Comparison of ENCODE assay signal across 8 cellular contexts in genomic region chr20:37202267-37202943, GRCh38. TPM values are rescaled to one million over a fixed set of nuclear protein-coding genes. Genes with fewer than 3 reads are reported as not detected.
DNase-seq lines count a peak whose midpoint lies in the region; ATAC-seq and TF ChIP-seq lines count a peak whose summit lies in the region.

No MANE protein-coding gene starts in this region.

- no peak overlapping the region for H3K27ac Mint-ChIP-seq in activated CD8-positive, alpha-beta T cell treated with anti-CD3 and anti-CD28 coated beads for 36 hours

- H3K27me3 Mint-ChIP-seq in activated CD8-positive, alpha-beta T cell treated with anti-CD3 and anti-CD28 coated beads for 36 hours: no peaks in the 10 kb centered on the region

- POLR2A ChIA-PET in activated CD8-positive, alpha-beta T cell treated with anti-CD3 and anti-CD28 coated beads for 36 hours (lab: Charles Lee): no interaction called here

- peaks cover 52% of the 10 kb centered on the region for H3K36me3 Mint-ChIP-seq in activated CD8-positive, alpha-beta T cell treated with anti-CD3 and anti-CD28 coated beads for 36 hours (ENCODE audit: low read depth)

- ATAC-seq in activated CD8-positive, alpha-beta T cell treated with anti-CD3 and anti-CD28 coated beads for 36 hours: no peak
- ATAC-seq in left cardiac atrium (peak; percentile 78 to 89), GM18517 (IDR thresholded peaks at IDR 0.05; ENCODE audit: unreplicated experiment) (no peak)

- peak; percentile 70 for TF ChIP-seq CTCF in activated CD8-positive, alpha-beta T cell treated with anti-CD3 and anti-CD28 coated beads for 36 hours (IDR thresholded peaks at IDR 0.05)

- no peak overlapping the region for H3K4me3 Mint-ChIP-seq in activated CD8-positive, alpha-beta T cell treated with anti-CD3 and anti-CD28 coated beads for 36 hours

- peaks cover 3% of the 10 kb centered on the region for H3K4me1 Mint-ChIP-seq in activated CD8-positive, alpha-beta T cell treated with anti-CD3 and anti-CD28 coated beads for 36 hours (ENCODE audit: low read depth)

- H3K4me3 ChIP-seq in skeletal muscle cell (ENCODE audit: low read depth, low read length): no peak overlapping the region

- intact Hi-C loops in activated CD8-positive, alpha-beta T cell treated with anti-CD3 and anti-CD28 coated beads for 36 hours (cut with micrococcal nuclease): no loop called here
- intact Hi-C loops in left cardiac atrium (cut with DNase I) (loop anchor here in 1 of 2 donors (5.0 to 10.0 kb wide), 2 partner anchors 62 to 330 kb away; partner anchors contain the start of gene GHRH), posterior vena cava (cut with DNase I) (loop anchor here in 1 of 2 donors (5.0 kb wide), 1 partner anchor 325 kb away; the partner anchor contains the start of gene BLCAP)

- peak; percentile 20 for DNase-seq in stimulated activated CD4-positive, alpha-beta T cell treated with anti-CD3 and anti-CD28 coated beads, Interleukin-4, amount 100 ng/mL, for 24 hours
- DNase-seq in stimulated activated CD4-positive, alpha-beta T cell treated with anti-CD3 and anti-CD28 coated beads, Interleukin-2, amount 100 ng/mL, for 48 hours: no peak
- DNase-seq in NCI-H1417 treated with DMSO at 0.1 percent for 48 hours (lab: John Stamatoyannopoulos, UW): peak; percentile 36
- DNase-seq in activated CD8-positive, alpha-beta T cell treated with anti-CD3 and anti-CD28 coated beads for 36 hours: peak; percentile 35
- DNase-seq in left cardiac atrium: no peak
- DNase-seq in skeletal muscle cell (ENCODE audit: low read depth): peak; percentile 89
- DNase-seq in posterior vena cava (ENCODE audit: low spot score): no peak

- no peaks in the 10 kb centered on the region for H3K9me3 Mint-ChIP-seq in activated CD8-positive, alpha-beta T cell treated with anti-CD3 and anti-CD28 coated beads for 36 hours

- CTCF ChIA-PET in activated CD8-positive, alpha-beta T cell treated with anti-CD3 and anti-CD28 coated beads for 36 hours (lab: Charles Lee): interaction anchor here (1.0 to 5.6 kb wide), 6 partner anchors 10 to 332 kb away, joined by 3 to 45 read pairs (median 6); no protein-coding TSS in a partner anchor

RNA-seq across cellular contexts. Expression of gene MROH8, which starts 23.1 kb away (rescaled TPM):
- 1 to 10 TPM; 2.1 to 3.1 TPM for total RNA-seq in activated CD8-positive, alpha-beta T cell treated with anti-CD3 and anti-CD28 coated beads for 36 hours
- total RNA-seq in left cardiac atrium (1 to 10 TPM; 4.8 to 6.8 TPM), posterior vena cava (1 to 10 TPM; 3.0 to 3.6 TPM)

RNA-seq across cellular contexts. Expression of gene RPN2, which starts 23.3 kb away (rescaled TPM):
- 100 to 1,000 TPM; 103 to 107 TPM for total RNA-seq in activated CD8-positive, alpha-beta T cell treated with anti-CD3 and anti-CD28 coated beads for 36 hours
- total RNA-seq in left cardiac atrium (100 to 1,000 TPM; 118 to 142 TPM), posterior vena cava (100 to 1,000 TPM; 136 to 175 TPM)

RNA-seq across cellular contexts. Expression of gene GHRH, which starts 59.2 kb away (rescaled TPM):
- not detected for total RNA-seq in activated CD8-positive, alpha-beta T cell treated with anti-CD3 and anti-CD28 coated beads for 36 hours
- total RNA-seq in left cardiac atrium (10 to 100 TPM in 1 of 2 donors, 1 to 10 TPM in 1; 4.2 to 10.7 TPM), posterior vena cava (not detected)

Comparison
In these comparisons a context has a peak if more than half of its experiments do, and no peak if none do; other contexts are left out.
1. DNase-seq: peak in stimulated activated CD4-positive, alpha-beta T cell treated with anti-CD3 and anti-CD28 coated beads, Interleukin-4, amount 100 ng/mL, for 24 hours (single experiment), NCI-H1417 treated with DMSO at 0.1 percent for 48 hours (single experiment), activated CD8-positive, alpha-beta T cell treated with anti-CD3 and anti-CD28 coated beads for 36 hours (single experiment) and skeletal muscle cell (single experiment); none in stimulated activated CD4-positive, alpha-beta T cell treated with anti-CD3 and anti-CD28 coated beads, Interleukin-2, amount 100 ng/mL, for 48 hours (0 of 2), left cardiac atrium (single experiment) and posterior vena cava (single experiment).
2. ATAC-seq: peak in left cardiac atrium (2 of 2); none in activated CD8-positive, alpha-beta T cell treated with anti-CD3 and anti-CD28 coated beads for 36 hours (single experiment) and GM18517 (single experiment).
3. RNA of gene GHRH, which starts 59.2 kb away (total RNA-seq): 4.2 to 10.7 TPM in left cardiac atrium; not detected in activated CD8-positive, alpha-beta T cell treated with anti-CD3 and anti-CD28 coated beads for 36 hours and not detected in posterior vena cava; every median in the first group is over 4 times any median in the second.